ENCODE assay signal across 25 cellular contexts in the genomic region with DNA sequence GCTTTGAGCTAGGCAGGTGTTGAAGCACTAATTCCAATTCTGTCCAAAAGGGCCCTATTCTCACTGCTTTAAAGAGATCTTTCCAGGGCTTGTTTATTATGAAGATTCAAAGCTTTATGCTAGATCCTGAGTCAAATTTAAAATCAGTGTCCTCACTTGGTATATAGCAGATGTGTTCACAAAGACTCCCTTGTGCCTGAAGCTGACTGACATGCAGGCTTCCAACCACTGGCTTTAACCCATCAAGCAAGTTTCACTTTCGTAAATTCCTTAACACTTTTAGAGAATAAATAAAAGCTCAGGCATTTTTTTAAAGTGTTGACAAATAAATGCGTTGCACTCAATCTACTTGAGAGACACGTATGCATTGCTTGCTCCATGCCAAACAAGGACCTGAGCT.
"Had no signal": no experiment of that assay in that cellular context is flagged by ENCODE, and none has a peak within 500 bp of the region (broad histone marks: within the 10 kb centered on the region; RNA-seq: fewer than 3 reads in every experiment).

No MANE protein-coding gene starts in this region.

- ATAC-seq: effector memory CD8-positive, alpha-beta T cell; left colon; left ventricle myocardium superior; natural killer cell; pancreas; sciatic nerve; stimulated activated memory B cell treated with anti-CD40 and anti-IgM and Interleukin-4, amounts not matched to agents 10 μg/mL and 1 μg/mL and 100 μg/mL, for 72 hours; stimulated activated naive CD8-positive, alpha-beta T cell treated with anti-CD3 and anti-CD28 coated beads, Interleukin-15, Interleukin-2, amounts not matched to agents 100 U/mL and 50 U/mL, for 24 hours had no signal

- H3K27ac ChIP-seq: esophagus squamous epithelium, lower lobe of right lung, neutrophil, pancreas, prostate gland, right atrium auricular region, thoracic aorta, tibial nerve, upper lobe of left lung had no signal

- H3K4me1 ChIP-seq: lower lobe of right lung, pancreas, prostate gland, right atrium auricular region, tibial nerve, upper lobe of left lung had no signal

- DNase-seq: cortex of kidney; effector memory CD8-positive, alpha-beta T cell; erythroblast; esophagus squamous epithelium; hypothalamus; immature natural killer cell; islet precursor cell; left colon; left ventricle myocardium superior; lower lobe of right lung; natural killer cell; pancreas; stimulated activated CD4-positive, alpha-beta T cell treated with anti-CD3 and anti-CD28 coated beads, Interleukin-4, amount 100 ng/mL, for 4 hours; stimulated activated naive CD8-positive, alpha-beta T cell treated with anti-CD3 and anti-CD28 coated beads, Interleukin-15, Interleukin-2, amounts not matched to agents 100 U/mL and 50 U/mL, for 24 hours had no signal

- H3K9me3 ChIP-seq: esophagus squamous epithelium, lower lobe of right lung, neutrophil, pancreas, prostate gland, right atrium auricular region, thoracic aorta, tibial nerve, upper lobe of left lung had no signal

- H3K27me3 ChIP-seq: esophagus squamous epithelium, neutrophil, pancreas, right atrium auricular region, tibial nerve, upper lobe of left lung had no signal

- H3K4me3 ChIP-seq: esophagus squamous epithelium, lower lobe of right lung, pancreas, prostate gland, right atrium auricular region, thoracic aorta, tibial nerve, upper lobe of left lung had no signal

- FAIRE-seq: endometrium, frontal cortex, pancreas, urothelium cell line had no signal

- H3K36me3 ChIP-seq: esophagus squamous epithelium, lower lobe of right lung, neutrophil, pancreas, prostate gland, right atrium auricular region, thoracic aorta, tibial nerve, upper lobe of left lung had no signal
